10 cellular contexts compared by ENCODE assay signal in genomic region chr3:56790016-56790950, GRCh38. TPM values are rescaled to one million over a fixed set of nuclear protein-coding genes. Genes with fewer than 3 reads are reported as not detected.
DNase-seq lines count a peak whose midpoint lies in the region; ATAC-seq and TF ChIP-seq lines count a peak whose summit lies in the region.
"Had no signal": no experiment of that assay in that cellular context is flagged by ENCODE, and none has a peak within 500 bp of the region (broad histone marks: within the 10 kb centered on the region; RNA-seq: fewer than 3 reads in every experiment).

No MANE protein-coding gene starts in this region.

- no peak overlapping the region for H3K4me2 ChIP-seq in mesenchymal stem cell (ENCODE audit: low read length, poor library complexity, severe bottlenecking)
- H3K4me2 ChIP-seq: SK-N-SH had no signal

- no peak overlapping the region for H3K18ac ChIP-seq in mesenchymal stem cell (ENCODE audit: low read depth in 1 of 2, low read length in 2 of 2)

- ATAC-seq in GM19455 (IDR thresholded peaks at IDR 0.05; ENCODE audit: unreplicated experiment) (no peak), GM19023 (IDR thresholded peaks at IDR 0.05; ENCODE audit: unreplicated experiment) (no peak)

- no peak overlapping the region for H2AFZ ChIP-seq in mesenchymal stem cell (ENCODE audit: low read depth, low read length)

- no peak overlapping the region for H2BK15ac ChIP-seq in mesenchymal stem cell (ENCODE audit: low read depth, poor library complexity, severe bottlenecking)

- H3K9me3 ChIP-seq in HEK293 (ENCODE audit: control insufficient read depth, insufficient read depth, low read depth, low read length) (no peaks in the 10 kb centered on the region), mesenchymal stem cell (ENCODE audit: control insufficient read depth, low read length) (no peaks in the 10 kb centered on the region)
- H3K9me3 ChIP-seq: SK-N-SH had no signal

- CTCF ChIA-PET in HEK293 (lab: Yijun Ruan, JAX), result interaction anchor here (1.1 to 4.3 kb wide), 2 partner anchors 9 to 185 kb away, joined by 4 to 37 read pairs; partner anchors contain the start of gene ARHGEF3

- H2AK5ac ChIP-seq in mesenchymal stem cell (ENCODE audit: low read length, severe bottlenecking), result no peak overlapping the region

- POLR2A ChIA-PET in HEK293 (lab: Yijun Ruan, JAX), result interaction anchor here (0.5 to 0.6 kb wide), 2 partner anchors 29 to 97 kb away, joined by 4 to 5 read pairs; no protein-coding TSS in a partner anchor

- no peak overlapping the region for H4K91ac ChIP-seq in mesenchymal stem cell (ENCODE audit: low read length)

- peaks cover under 1% of the 10 kb centered on the region for H3K4me1 ChIP-seq in HEK293 (ENCODE audit: control insufficient read depth, insufficient read depth, low read length)
- H3K4me1 ChIP-seq in mesenchymal stem cell (ENCODE audit: control insufficient read depth, insufficient read depth, low read depth, low read length), result peaks cover 2% of the 10 kb centered on the region

- DNase-seq in SIG-M5 treated with dmso at 0.1 percent for 504 hours (lab: John Stamatoyannopoulos, UW; ENCODE audit: unreplicated experiment), result peak; percentile 86
- DNase-seq in effector CD4-positive, alpha-beta T cell, result peak; percentile 20
- DNase-seq in mesenchymal stem cell, result no peak
- DNase-seq: DMS79 treated with DMSO at 0.1 percent for 48 hours, NCI-H2081, SK-N-SH had no signal

- no peak overlapping the region for H2BK120ac ChIP-seq in mesenchymal stem cell (ENCODE audit: low read depth, low read length)

- no peak overlapping the region for H3K9ac ChIP-seq in mesenchymal stem cell (ENCODE audit: low read length)
- H3K9ac ChIP-seq: SK-N-SH had no signal

- 97% methylated on average over 7 of the region's 7 CpGs for WGBS in mesenchymal stem cell

- H4K8ac ChIP-seq in mesenchymal stem cell (ENCODE audit: low read length), result no peak overlapping the region

- no peaks in the 10 kb centered on the region for H3K79me1 ChIP-seq in mesenchymal stem cell (replicated peaks; ENCODE audit: low read length, poor library complexity, severe bottlenecking)

- no peak overlapping the region for H3K27ac ChIP-seq in HEK293 (ENCODE audit: extremely low read depth, low read depth, low read length)
- H3K27ac ChIP-seq in skin epidermis, result peak overlapping the region in 12 of 21 experiments; percentile 13 to 93 (median 53)
- no peak overlapping the region for H3K27ac ChIP-seq in mesenchymal stem cell (ENCODE audit: low read length, poor library complexity, severe bottlenecking)

- no peaks in the 10 kb centered on the region for H3K27me3 ChIP-seq in mesenchymal stem cell (ENCODE audit: control insufficient read depth in 1 of 2, insufficient read depth in 1 of 2, low read length in 2 of 2)

- no peak for TF ChIP-seq CTCF in HEK293 (tag by site-specific recombination; IDR thresholded peaks at IDR 0.05)

- no peak overlapping the region for H2BK12ac ChIP-seq in mesenchymal stem cell (ENCODE audit: low read length in 2 of 2)

- H3K36me3 ChIP-seq in HEK293 (ENCODE audit: control insufficient read depth in 2 of 2, insufficient read depth in 1 of 2, low read length in 2 of 2) (no peaks in the 10 kb centered on the region), mesenchymal stem cell (ENCODE audit: control insufficient read depth in 1 of 2, insufficient read depth in 2 of 2, low read depth in 1 of 2, low read length in 2 of 2) (no peaks in the 10 kb centered on the region)

- H3K4ac ChIP-seq in mesenchymal stem cell (ENCODE audit: low read depth in 1 of 2, low read length in 2 of 2), result no peak overlapping the region

- no peak overlapping the region for H3K23ac ChIP-seq in mesenchymal stem cell (ENCODE audit: low read length in 2 of 2)

- H3K14ac ChIP-seq in mesenchymal stem cell (ENCODE audit: low read length in 2 of 2), result no peak overlapping the region

- H3K4me3 ChIP-seq in HEK293 (ENCODE audit: low read depth, low read length) (no peak overlapping the region), skin epidermis (no peak overlapping the region), mesenchymal stem cell (ENCODE audit: insufficient read depth in 1 of 2, low read depth in 1 of 2, low read length in 2 of 2) (no peak overlapping the region)

- H2BK5ac ChIP-seq in mesenchymal stem cell (ENCODE audit: low read depth, low read length, poor library complexity, severe bottlenecking), result no peak overlapping the region

TF ChIP-seq in HEK293, 187 proteins besides CTCF, POLR2A, EP300 and RAD21:
- peak; percentile 35; the same call in 1 of the 2 replicates for TF ChIP-seq ZNF585B (tag by site-specific recombination; IDR thresholded peaks at IDR 0.05)
- TF ChIP-seq SCRT1 (tag by site-specific recombination; IDR thresholded peaks at IDR 0.05; ENCODE audit: borderline replicate concordance), result no peak
- TF ChIP-seq, protein P1, sequence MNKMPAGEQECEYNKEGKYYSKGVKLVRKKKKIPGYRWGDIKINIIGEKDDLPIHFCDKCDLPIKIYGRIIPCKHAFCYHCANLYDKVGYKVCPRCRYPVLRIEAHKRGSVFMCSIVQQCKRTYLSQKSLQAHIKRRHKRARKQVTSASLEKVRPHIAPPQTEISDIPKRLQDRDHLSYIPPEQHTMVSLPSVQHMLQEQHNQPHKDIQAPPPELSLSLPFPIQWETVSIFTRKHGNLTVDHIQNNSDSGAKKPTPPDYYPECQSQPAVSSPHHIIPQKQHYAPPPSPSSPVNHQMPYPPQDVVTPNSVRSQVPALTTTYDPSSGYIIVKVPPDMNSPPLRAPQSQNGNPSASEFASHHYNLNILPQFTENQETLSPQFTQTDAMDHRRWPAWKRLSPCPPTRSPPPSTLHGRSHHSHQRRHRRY (tag by site-specific recombination; IDR thresholded peaks at IDR 0.05), result no peak

RNA-seq across cellular contexts. Expression of gene ARHGEF3, which starts 11.5 kb away (rescaled TPM):
- 15.6 TPM for polyA plus RNA-seq in mesenchymal stem cell (2013, experiment 1 of 2)
- 14.8 TPM for polyA plus RNA-seq in mesenchymal stem cell (2013, experiment 2 of 2)

Comparison
In these comparisons a context has a peak if more than half of its experiments do, and no peak if none do; other contexts are left out.
1. H3K27ac ChIP-seq: peak in skin epidermis (12 of 21); none in HEK293 (single experiment) and mesenchymal stem cell (single experiment).